9 cellular contexts compared by ENCODE assay signal in the genomic region with DNA sequence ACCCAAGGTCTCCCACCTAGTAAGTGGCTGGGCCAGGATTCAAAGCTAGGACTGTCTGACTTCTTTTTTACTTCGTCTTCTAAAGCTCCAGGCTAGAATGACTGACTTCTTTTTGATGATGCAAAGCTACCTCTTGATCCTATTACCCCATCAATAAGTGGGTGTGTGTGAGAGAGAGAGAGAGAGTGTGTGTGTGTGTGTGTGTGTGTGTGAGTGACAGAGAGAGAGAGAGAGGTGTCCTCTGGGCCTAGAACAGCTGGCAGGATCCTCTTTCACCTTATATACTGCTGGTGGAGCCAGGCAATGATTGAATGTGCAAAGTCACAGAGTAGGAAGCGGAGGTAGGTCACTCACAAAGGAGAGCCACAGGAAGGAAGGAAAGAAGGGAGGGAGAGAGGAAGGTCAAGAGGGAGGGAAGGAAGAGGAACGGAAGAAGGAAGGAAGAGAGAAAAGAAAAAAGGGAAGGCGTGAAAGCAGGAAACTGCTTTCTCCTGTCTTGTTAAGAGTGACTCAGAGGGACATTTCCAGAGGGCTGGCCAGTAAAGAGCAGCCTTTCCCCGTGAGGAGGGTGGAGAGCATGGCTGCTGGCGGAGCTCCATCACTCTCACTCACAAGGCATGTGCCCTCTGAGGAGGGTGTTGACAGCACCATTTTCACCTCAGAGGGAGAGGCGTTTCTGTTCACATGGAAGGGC.
DNase-seq lines count a peak whose midpoint lies in the region; ATAC-seq and TF ChIP-seq lines count a peak whose summit lies in the region.
"Had no signal": no experiment of that assay in that cellular context is flagged by ENCODE, and none has a peak within 500 bp of the region (broad histone marks: within the 10 kb centered on the region; RNA-seq: fewer than 3 reads in every experiment).

No MANE protein-coding gene starts in this region.

- H3K27me3 ChIP-seq in muscle layer of duodenum (ENCODE audit: low read depth, low read length), result no peaks in the 10 kb centered on the region

- no peak for TF ChIP-seq EP300 in Ishikawa (IDR thresholded peaks at IDR 0.05; ENCODE audit: borderline replicate concordance)

- H3K4me1 ChIP-seq in muscle layer of duodenum (ENCODE audit: control insufficient read depth in 1 of 2, insufficient read depth in 2 of 2, low read length in 2 of 2), result peaks cover 0 to 18% of the 10 kb centered on the region in 2 donors

- 0 out of 2 replicates have a peak, but pooled peaks have one; percentile 2 for TF ChIP-seq RAD21 in Ishikawa (IDR thresholded peaks at IDR 0.05; ENCODE audit: low read depth)

- H3K4me3 ChIP-seq in AG09309 (ENCODE audit: control insufficient read depth, low read depth, low read length) (no peak overlapping the region), choroid plexus epithelial cell (ENCODE audit: low read depth, low read length) (no peak overlapping the region), muscle layer of duodenum (ENCODE audit: low read depth in 1 of 2, low read length in 2 of 2) (no peak overlapping the region)

- H3K27ac ChIP-seq in muscle layer of duodenum (ENCODE audit: low read length), result peak overlapping the region; percentile 52

- ATAC-seq in GM21447 (IDR thresholded peaks at IDR 0.05; ENCODE audit: unreplicated experiment) (no peak), HG03095 (IDR thresholded peaks at IDR 0.05; ENCODE audit: unreplicated experiment) (no peak)

- no peaks in the 10 kb centered on the region for H3K36me3 ChIP-seq in muscle layer of duodenum (ENCODE audit: control insufficient read depth in 1 of 2, insufficient read depth in 2 of 2, low read length in 2 of 2)

- H3K9me3 ChIP-seq in muscle layer of duodenum (ENCODE audit: control insufficient read depth in 1 of 2, low read length in 2 of 2), result no peaks in the 10 kb centered on the region

- TF ChIP-seq CTCF in AG09309 (IDR thresholded peaks at IDR 0.05; ENCODE audit: control insufficient read depth, insufficient read depth, low read depth, low read length, missing control alignments) (no peak), choroid plexus epithelial cell (conservative IDR thresholded peaks at IDR 0.05; ENCODE audit: low read depth, low read length) (no peak)

- DNase-seq in AG09309 (ENCODE audit: low read depth), result peak; percentile 89
- peak; percentile 91 for DNase-seq in choroid plexus epithelial cell (ENCODE audit: low read depth)
- no peak for DNase-seq in NCI-H748 (lab: John Stamatoyannopoulos, UW; ENCODE audit: unreplicated experiment)
- no peak for DNase-seq in DMS153 treated with DMSO at 0.1 percent for 48 hours (lab: John Stamatoyannopoulos, UW; ENCODE audit: unreplicated experiment)
- DNase-seq: activated CD4-positive, CD25-positive, alpha-beta regulatory T cell treated with anti-CD3 and anti-CD28 coated beads, Interleukin-2, amount 50 U/mL, for 72 hours had no signal

TF ChIP-seq in Ishikawa, 13 proteins besides CTCF, POLR2A, EP300 and RAD21:
- no peak for TF ChIP-seq FOXM1 (IDR thresholded peaks at IDR 0.05; ENCODE audit: borderline replicate concordance, low read depth)
- TF ChIP-seq, protein P1, sequence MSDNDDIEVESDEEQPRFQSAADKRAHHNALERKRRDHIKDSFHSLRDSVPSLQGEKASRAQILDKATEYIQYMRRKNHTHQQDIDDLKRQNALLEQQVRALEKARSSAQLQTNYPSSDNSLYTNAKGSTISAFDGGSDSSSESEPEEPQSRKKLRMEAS (IDR thresholded peaks at IDR 0.05), result peak; percentile 57
TF ChIP-seq in Ishikawa: peak in this region for 1.

Comparison
In these comparisons a context has a peak if more than half of its experiments do, and no peak if none do; other contexts are left out.
1. DNase-seq: peak in AG09309 (single experiment) and choroid plexus epithelial cell (single experiment); none in NCI-H748 (single experiment) and DMS153 treated with DMSO at 0.1 percent for 48 hours (single experiment).